In genomic region chr4:130233377-130234047, GRCh38 we compare ENCODE assay signal across 9 cellular contexts.
DNase-seq lines count a peak whose midpoint lies in the region; ATAC-seq and TF ChIP-seq lines count a peak whose summit lies in the region.
"Had no signal": no experiment of that assay in that cellular context is flagged by ENCODE, and none has a peak within 500 bp of the region (broad histone marks: within the 10 kb centered on the region; RNA-seq: fewer than 3 reads in every experiment).

No MANE protein-coding gene starts in this region.

- TF ChIP-seq CTCF in osteocyte (IDR thresholded peaks at IDR 0.05): no peak
- no peak for TF ChIP-seq CTCF in progenitor cell of endocrine pancreas (IDR thresholded peaks at IDR 0.05; ENCODE audit: unreplicated experiment)

- ATAC-seq in HG02763 (IDR thresholded peaks at IDR 0.05; ENCODE audit: unreplicated experiment): peak; percentile 100

- H3K27ac Mint-ChIP-seq in osteocyte (ENCODE audit: unreplicated experiment) (peak overlapping the region; percentile 5), progenitor cell of endocrine pancreas (no peak overlapping the region)
- H3K27ac Mint-ChIP-seq: activated naive CD4-positive, alpha-beta T cell treated with anti-CD3 and anti-CD28 coated beads, Interleukin-2, amount 10 ng/mL, durations not matched to agents 7 days and 5 days had no signal

- DNase-seq in SIG-M5 treated with dmso at 0.1 percent for 504 hours (lab: John Stamatoyannopoulos, UW; ENCODE audit: unreplicated experiment): peak; percentile 32
- DNase-seq in SIG-M5 (lab: John Stamatoyannopoulos, UW): no peak
- peak; percentile 55 to 59 for DNase-seq in NOMO-1 (lab: John Stamatoyannopoulos, UW; ENCODE audit: unreplicated experiment in 2 of 2)
- no peak for DNase-seq in osteocyte (ENCODE audit: extremely low spot score, unreplicated experiment)
- DNase-seq in NCI-H774 (lab: John Stamatoyannopoulos, UW): no peak
- DNase-seq in activated naive CD4-positive, alpha-beta T cell treated with Interleukin-2 at 50 U/mL for 16 hours: no peak
- no peak for DNase-seq in progenitor cell of endocrine pancreas (ENCODE audit: low spot score, unreplicated experiment)
- DNase-seq: activated naive CD4-positive, alpha-beta T cell treated with anti-CD3 and anti-CD28 coated beads, Interleukin-2, amount 10 ng/mL, durations not matched to agents 7 days and 5 days had no signal

- H3K27me3 Mint-ChIP-seq in osteocyte (ENCODE audit: unreplicated experiment) (no peaks in the 10 kb centered on the region), progenitor cell of endocrine pancreas (no peaks in the 10 kb centered on the region)
- H3K27me3 Mint-ChIP-seq: activated naive CD4-positive, alpha-beta T cell treated with anti-CD3 and anti-CD28 coated beads, Interleukin-2, amount 10 ng/mL, durations not matched to agents 7 days and 5 days had no signal

- H3K9me3 Mint-ChIP-seq in osteocyte (ENCODE audit: unreplicated experiment) (no peaks in the 10 kb centered on the region), progenitor cell of endocrine pancreas (ENCODE audit: low read depth) (no peaks in the 10 kb centered on the region)

- peak overlapping the region; percentile 36 for H3K4me3 Mint-ChIP-seq in osteocyte (ENCODE audit: unreplicated experiment)
- no peak overlapping the region for H3K4me3 Mint-ChIP-seq in progenitor cell of endocrine pancreas (ENCODE audit: low read depth)
- H3K4me3 Mint-ChIP-seq: activated naive CD4-positive, alpha-beta T cell treated with anti-CD3 and anti-CD28 coated beads, Interleukin-2, amount 10 ng/mL, durations not matched to agents 7 days and 5 days had no signal

- H3K4me1 Mint-ChIP-seq in osteocyte (ENCODE audit: unreplicated experiment) (peaks cover 6% of the 10 kb centered on the region), progenitor cell of endocrine pancreas (ENCODE audit: low read depth) (no peaks in the 10 kb centered on the region)

- H3K36me3 Mint-ChIP-seq in osteocyte (ENCODE audit: unreplicated experiment) (no peaks in the 10 kb centered on the region), progenitor cell of endocrine pancreas (ENCODE audit: insufficient read depth) (no peaks in the 10 kb centered on the region)
- H3K36me3 Mint-ChIP-seq: activated naive CD4-positive, alpha-beta T cell treated with anti-CD3 and anti-CD28 coated beads, Interleukin-2, amount 10 ng/mL, durations not matched to agents 7 days and 5 days had no signal

Comparison
In these comparisons a context has a peak if more than half of its experiments do, and no peak if none do; other contexts are left out.
1. DNase-seq: peak in SIG-M5 treated with dmso at 0.1 percent for 504 hours (single experiment) and NOMO-1 (2 of 2); none in SIG-M5 (single experiment), osteocyte (single experiment), NCI-H774 (single experiment), activated naive CD4-positive, alpha-beta T cell treated with Interleukin-2 at 50 U/mL for 16 hours (single experiment) and progenitor cell of endocrine pancreas (single experiment).